Comparison of ENCODE assay signal across 19 cellular contexts in genomic region chr6:84836366-84836765, GRCh38.
A peak's percentile ranks its signal among the peaks of the same experiment; 100 is the strongest.
DNase-seq lines count a peak whose midpoint lies in the region; ATAC-seq and TF ChIP-seq lines count a peak whose summit lies in the region.
"Had no signal": no experiment of that assay in that cellular context is flagged by ENCODE, and none has a peak within 500 bp of the region (broad histone marks: within the 10 kb centered on the region; RNA-seq: fewer than 3 reads in every experiment).

No MANE protein-coding gene starts in this region.

- H3K9ac ChIP-seq in OCI-LY3 (ENCODE audit: low read length) (no peak overlapping the region), endodermal cell (ENCODE audit: extremely low read depth, low read length, poor library complexity, severe bottlenecking) (no peak overlapping the region)

- no peak overlapping the region for H3K4me3 ChIP-seq in OCI-LY3 (ENCODE audit: low read length)
- no peak overlapping the region for H3K4me3 ChIP-seq in naive thymus-derived CD4-positive, alpha-beta T cell (ENCODE audit: low read length)
- no peak overlapping the region for H3K4me3 ChIP-seq in endodermal cell (ENCODE audit: low read length)
- H3K4me3 ChIP-seq: PC-9, SK-N-MC had no signal

- H3K36me3 Mint-ChIP-seq in naive thymus-derived CD4-positive, alpha-beta T cell = peaks cover 0 to 5% (median 0%) of the 10 kb centered on the region in 5 donors
- no peaks in the 10 kb centered on the region for H3K36me3 Mint-ChIP-seq in endodermal cell (ENCODE audit: low read depth)
- H3K36me3 Mint-ChIP-seq: mesothelial cell of epicardium had no signal

- CTCF ChIA-PET in naive thymus-derived CD4-positive, alpha-beta T cell (lab: Charles Lee) = no interaction called here

- H3K36me3 ChIP-seq in OCI-LY3 (replicated peaks; ENCODE audit: low read depth, low read length) (no peaks in the 10 kb centered on the region), endodermal cell (ENCODE audit: control insufficient read depth, insufficient read depth, low read length) (no peaks in the 10 kb centered on the region)
- no peaks in the 10 kb centered on the region for H3K36me3 ChIP-seq in naive thymus-derived CD4-positive, alpha-beta T cell (ENCODE audit: control insufficient read depth in 2 of 3, insufficient read depth in 3 of 3, low read length in 3 of 3)

- no peaks in the 10 kb centered on the region for H4K20me1 ChIP-seq in OCI-LY3 (ENCODE audit: insufficient read depth, low read length)

- H2AFZ ChIP-seq in OCI-LY3 (ENCODE audit: low read depth, low read length) = peak overlapping the region; percentile 73; the same call in 1 of the 2 replicates
- H2AFZ ChIP-seq: PC-9 had no signal

- ATAC-seq in HG02798 (IDR thresholded peaks at IDR 0.05; ENCODE audit: poor library complexity, unreplicated experiment) = peak; percentile 57
- ATAC-seq in naive thymus-derived CD4-positive, alpha-beta T cell = no peak
- ATAC-seq: right cardiac atrium had no signal

- DNase-seq in GM19240 (ENCODE audit: insufficient read length, low spot score) (peak; percentile 0), renal cortical epithelial cell (ENCODE audit: low read depth) (peak; percentile 9), occipital lobe (lab: John Stamatoyannopoulos, UW) (no peak), endodermal cell (no peak)
- no peak for DNase-seq in naive thymus-derived CD4-positive, alpha-beta T cell
- DNase-seq: activated gamma-delta T cell, anterior cingulate cortex, erythroblast, islet precursor cell, NCI-H2029, NCI-H510A, PC-9, right cardiac atrium, substantia nigra had no signal

- H3K9me3 Mint-ChIP-seq in naive thymus-derived CD4-positive, alpha-beta T cell = peaks cover 2 to 24% (median 9%) of the 10 kb centered on the region in 11 donors
- H3K9me3 Mint-ChIP-seq in endodermal cell = peaks cover 17% of the 10 kb centered on the region

- POLR2A ChIA-PET in naive thymus-derived CD4-positive, alpha-beta T cell (lab: Charles Lee) = no interaction called here

- intact Hi-C loops in naive thymus-derived CD4-positive, alpha-beta T cell (cut with micrococcal nuclease) = no loop called here

- H3K9me3 ChIP-seq in OCI-LY3 (ENCODE audit: insufficient read depth, low read length) = no peaks in the 10 kb centered on the region
- H3K9me3 ChIP-seq in naive thymus-derived CD4-positive, alpha-beta T cell (ENCODE audit: control insufficient read depth in 2 of 3, low read length in 3 of 3) = no peaks in the 10 kb centered on the region
- no peaks in the 10 kb centered on the region for H3K9me3 ChIP-seq in endodermal cell (ENCODE audit: control insufficient read depth, low read length)

- H3K4me3 Mint-ChIP-seq in naive thymus-derived CD4-positive, alpha-beta T cell = no peak overlapping the region
- H3K4me3 Mint-ChIP-seq in endodermal cell = no peak overlapping the region
- H3K4me3 Mint-ChIP-seq: mesothelial cell of epicardium had no signal

- no peaks in the 10 kb centered on the region for H3K79me2 ChIP-seq in OCI-LY3 (ENCODE audit: low read length)

- H3K4me1 Mint-ChIP-seq in naive thymus-derived CD4-positive, alpha-beta T cell = no peaks in the 10 kb centered on the region
- H3K4me1 Mint-ChIP-seq in endodermal cell = peaks cover 3% of the 10 kb centered on the region

- no peak overlapping the region for H3K4me2 ChIP-seq in OCI-LY3 (ENCODE audit: low read length)
- H3K4me2 ChIP-seq: PC-9 had no signal

- no peaks in the 10 kb centered on the region for H3K27me3 ChIP-seq in OCI-LY3 (ENCODE audit: low read depth, low read length)
- no peaks in the 10 kb centered on the region for H3K27me3 ChIP-seq in naive thymus-derived CD4-positive, alpha-beta T cell (ENCODE audit: control insufficient read depth in 2 of 2, insufficient read depth in 2 of 2, low read length in 2 of 2)
- no peaks in the 10 kb centered on the region for H3K27me3 ChIP-seq in endodermal cell (ENCODE audit: control insufficient read depth, insufficient read depth, low read length, poor library complexity, severe bottlenecking)

- no peaks in the 10 kb centered on the region for H3K27me3 Mint-ChIP-seq in naive thymus-derived CD4-positive, alpha-beta T cell
- no peaks in the 10 kb centered on the region for H3K27me3 Mint-ChIP-seq in endodermal cell (ENCODE audit: insufficient read depth)

- TF ChIP-seq CTCF in OCI-LY3 (IDR thresholded peaks at IDR 0.05; ENCODE audit: low read depth, low read length) (no peak), endodermal cell (conservative IDR thresholded peaks at IDR 0.05) (no peak)

- H3K27ac Mint-ChIP-seq in naive thymus-derived CD4-positive, alpha-beta T cell = no peak overlapping the region
- H3K27ac Mint-ChIP-seq in endodermal cell = no peak overlapping the region
- H3K27ac Mint-ChIP-seq: mesothelial cell of epicardium had no signal

- H3K27ac ChIP-seq in OCI-LY3 (ENCODE audit: low read length) (no peak overlapping the region), endodermal cell (ENCODE audit: low read depth, low read length) (no peak overlapping the region)
- H3K27ac ChIP-seq in naive thymus-derived CD4-positive, alpha-beta T cell (ENCODE audit: low read depth, low read length) = no peak overlapping the region
- H3K27ac ChIP-seq: PC-9, SK-N-MC, VCaP had no signal

- peaks cover 3% of the 10 kb centered on the region; the same call in 1 of the 2 replicates for H3K4me1 ChIP-seq in OCI-LY3 (ENCODE audit: low read length)
- H3K4me1 ChIP-seq in naive thymus-derived CD4-positive, alpha-beta T cell (ENCODE audit: control insufficient read depth in 2 of 2, insufficient read depth in 2 of 2, low read length in 2 of 2) = no peaks in the 10 kb centered on the region
- H3K4me1 ChIP-seq in endodermal cell (ENCODE audit: control insufficient read depth, insufficient read depth, low read length) = no peaks in the 10 kb centered on the region

Comparison
In these comparisons a context has a peak if more than half of its experiments do, and no peak if none do; other contexts are left out.
1. DNase-seq: peak in GM19240 (single experiment) and renal cortical epithelial cell (single experiment); none in occipital lobe (single experiment), naive thymus-derived CD4-positive, alpha-beta T cell (0 of 9) and endodermal cell (single experiment).